18 cellular contexts compared by ENCODE assay signal in genomic region chr18:62612721-62613120, GRCh38.
"Had no signal": no experiment of that assay in that cellular context is flagged by ENCODE, and none has a peak within 500 bp of the region (broad histone marks: within the 10 kb centered on the region; RNA-seq: fewer than 3 reads in every experiment).

No MANE protein-coding gene starts in this region.

- DNase-seq: activated B cell treated with CpG ODN at 0.5 μM for 24 hours; activated CD4-positive, alpha-beta T cell treated with anti-CD3 and anti-CD28 coated beads for 48 hours; activated CD8-positive, alpha-beta T cell treated with anti-CD3 and anti-CD28 coated beads for 36 hours; activated effector memory CD4-positive, alpha-beta T cell treated with anti-CD3 and anti-CD28 coated beads, Interleukin-2, amount 50 U/mL, for 16 hours; activated T-cell treated with anti-CD3 and anti-CD28 coated beads, Interleukin-2, amount 50 U/mL, for 4 hours; body of pancreas; effector memory CD8-positive, alpha-beta T cell; foreskin melanocyte; immature natural killer cell; tibial artery had no signal

- H3K36me3 Mint-ChIP-seq: activated naive CD4-positive, alpha-beta T cell treated with anti-CD3 and anti-CD28 coated beads, Interleukin-2, amount 50 U/mL, for 72 hours; stimulated activated effector memory CD8-positive, alpha-beta T cell treated with anti-CD3 and anti-CD28 coated beads, Interleukin-12 subunit alpha, Interleukin-12 subunit beta, amount 100 ng/mL, for 72 hours had no signal

- H3K9me3 Mint-ChIP-seq: activated B cell treated with CpG ODN at 0.5 μM for 24 hours; activated CD8-positive, alpha-beta T cell treated with anti-CD3 and anti-CD28 coated beads for 36 hours; activated naive CD4-positive, alpha-beta T cell treated with anti-CD3 and anti-CD28 coated beads, Interleukin-2, amount 50 U/mL, for 72 hours; activated T-cell treated with anti-CD3 and anti-CD28 coated beads, Interleukin-2, amount 50 U/mL, for 4 hours; dendritic cell treated with granulocyte-macrophage colony-stimulating factor and Interleukin-4, amounts not matched to agents 40 ng/mL and 50 ng/mL, for 4 days; effector memory CD8-positive, alpha-beta T cell; immature natural killer cell; neural crest cell; stimulated activated effector memory CD8-positive, alpha-beta T cell treated with anti-CD3 and anti-CD28 coated beads, Interleukin-12 subunit alpha, Interleukin-12 subunit beta, amount 100 ng/mL, for 72 hours had no signal

- H3K36me3 ChIP-seq: tibial artery, vagina had no signal

- H3K4me3 ChIP-seq: body of pancreas had no signal

- H3K4me3 Mint-ChIP-seq: activated B cell treated with CpG ODN at 0.5 μM for 24 hours; activated CD8-positive, alpha-beta T cell treated with anti-CD3 and anti-CD28 coated beads for 36 hours; activated T-cell treated with anti-CD3 and anti-CD28 coated beads, Interleukin-2, amount 50 U/mL, for 4 hours; dendritic cell treated with granulocyte-macrophage colony-stimulating factor and Interleukin-4, amounts not matched to agents 40 ng/mL and 50 ng/mL, for 4 days; effector memory CD8-positive, alpha-beta T cell; immature natural killer cell; neural crest cell; stimulated activated effector memory CD8-positive, alpha-beta T cell treated with anti-CD3 and anti-CD28 coated beads, Interleukin-12 subunit alpha, Interleukin-12 subunit beta, amount 100 ng/mL, for 72 hours had no signal

- H2AFZ ChIP-seq: parathyroid adenoma had no signal

- H3K27me3 ChIP-seq: body of pancreas, vagina had no signal

- H3K27ac Mint-ChIP-seq: activated B cell treated with CpG ODN at 0.5 μM for 24 hours; activated CD8-positive, alpha-beta T cell treated with anti-CD3 and anti-CD28 coated beads for 36 hours; activated naive CD4-positive, alpha-beta T cell treated with anti-CD3 and anti-CD28 coated beads, Interleukin-2, amount 50 U/mL, for 72 hours; dendritic cell treated with granulocyte-macrophage colony-stimulating factor and Interleukin-4, amounts not matched to agents 40 ng/mL and 50 ng/mL, for 4 days; effector memory CD8-positive, alpha-beta T cell; immature natural killer cell; stimulated activated effector memory CD8-positive, alpha-beta T cell treated with anti-CD3 and anti-CD28 coated beads, Interleukin-12 subunit alpha, Interleukin-12 subunit beta, amount 100 ng/mL, for 72 hours had no signal

- ATAC-seq: activated CD8-positive, alpha-beta T cell treated with anti-CD3 and anti-CD28 coated beads for 36 hours; activated naive CD4-positive, alpha-beta T cell treated with anti-CD3 and anti-CD28 coated beads, Interleukin-2, amount 50 U/mL, for 72 hours; body of pancreas; effector memory CD8-positive, alpha-beta T cell; stimulated activated effector memory CD8-positive, alpha-beta T cell treated with anti-CD3 and anti-CD28 coated beads, Interleukin-12 subunit alpha, Interleukin-12 subunit beta, amount 100 ng/mL, for 72 hours had no signal

- H3K79me2 ChIP-seq: parathyroid adenoma had no signal

- H3K9me3 ChIP-seq: body of pancreas, tibial artery, vagina had no signal

- H3K9ac ChIP-seq: parathyroid adenoma had no signal

- H3K27ac ChIP-seq: body of pancreas, epithelial cell of prostate, parathyroid adenoma, tibial artery, vagina had no signal

- H3K4me1 ChIP-seq: parathyroid adenoma, vagina had no signal

- H3K4me1 Mint-ChIP-seq: immature natural killer cell; stimulated activated effector memory CD8-positive, alpha-beta T cell treated with anti-CD3 and anti-CD28 coated beads, Interleukin-12 subunit alpha, Interleukin-12 subunit beta, amount 100 ng/mL, for 72 hours had no signal

- FAIRE-seq: TTC549 had no signal
